Comparison of ENCODE assay signal across 7 cellular contexts in the genomic region with DNA sequence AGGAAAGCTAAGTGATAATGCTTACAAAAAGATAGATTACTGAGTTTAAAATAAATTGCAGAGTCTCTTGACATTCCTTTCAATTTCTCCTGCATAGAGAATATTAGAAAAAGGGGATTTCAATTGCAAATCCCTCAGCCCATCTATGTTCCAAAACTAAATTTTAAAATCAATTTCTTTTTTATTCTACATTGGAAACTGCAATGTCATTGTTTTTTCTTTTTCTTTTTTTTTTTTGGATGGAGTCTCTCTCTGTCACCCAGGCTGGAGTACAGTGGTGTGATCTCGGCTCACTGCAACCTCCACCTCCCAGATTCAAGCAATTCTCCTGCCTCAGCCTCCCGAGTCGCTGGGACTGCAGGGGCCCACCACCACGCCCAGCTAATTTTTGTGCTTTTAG. TPM values are rescaled to one million over a fixed set of nuclear protein-coding genes. Genes with fewer than 3 reads are reported as not detected.
A peak's percentile ranks its signal among the peaks of the same experiment; 100 is the strongest.
DNase-seq lines count a peak whose midpoint lies in the region; ATAC-seq, FAIRE-seq and TF ChIP-seq lines count a peak whose summit lies in the region.
"Not testable (repeated sequence)": the region's sequence is repeated elsewhere in the genome, so short reads cannot be mapped to it uniquely, and the experiment has no call there.

No MANE protein-coding gene starts in this region.

- H3K4me1 Mint-ChIP-seq in Calu3 (ENCODE audit: low read depth, unreplicated experiment) (peaks cover 19% of the 10 kb centered on the region), progenitor cell of endocrine pancreas (ENCODE audit: low read depth) (peaks cover 24% of the 10 kb centered on the region)
- not testable (repeated sequence) for H3K4me1 Mint-ChIP-seq in type B pancreatic cell (ENCODE audit: unreplicated experiment)

- TF ChIP-seq POLR2A in A549 (IDR thresholded peaks at IDR 0.05; ENCODE audit: low read length): not testable (repeated sequence)

- H3K36me3 Mint-ChIP-seq in Calu3 (ENCODE audit: insufficient read depth, unreplicated experiment): not testable (repeated sequence)
- peaks cover 30% of the 10 kb centered on the region for H3K36me3 Mint-ChIP-seq in progenitor cell of endocrine pancreas (ENCODE audit: insufficient read depth)
- peaks cover 23% of the 10 kb centered on the region for H3K36me3 Mint-ChIP-seq in type B pancreatic cell

- H3K4me1 ChIP-seq in A549: peaks cover 22% of the 10 kb centered on the region
- not testable (repeated sequence) for H3K4me1 ChIP-seq in PC-3 (ENCODE audit: insufficient read depth, low read length); hepatocyte (ENCODE audit: insufficient read depth)

- WGBS in A549 (ENCODE audit: missing lambda C conversion rate): 92% methylated on average over 4 of the region's 4 CpGs
- WGBS in hepatocyte (ENCODE audit: low lambda C conversion rate, missing lambda C conversion rate): 96% methylated on average over 4 of the region's 4 CpGs

- TF ChIP-seq CTCF in A549 (IDR thresholded peaks at IDR 0.05); Calu3 (IDR thresholded peaks at IDR 0.05; ENCODE audit: unreplicated experiment); PC-3 (conservative IDR thresholded peaks at IDR 0.05; ENCODE audit: low read depth, low read length); VCaP (conservative IDR thresholded peaks at IDR 0.05); hepatocyte (IDR thresholded peaks at IDR 0.05; ENCODE audit: poor library complexity); progenitor cell of endocrine pancreas (IDR thresholded peaks at IDR 0.05; ENCODE audit: unreplicated experiment); type B pancreatic cell (conservative IDR thresholded peaks at IDR 0.05): not testable (repeated sequence)

- not testable (repeated sequence) for TF ChIP-seq RAD21 in A549 (conservative IDR thresholded peaks at IDR 0.05 in 1 of 2, IDR thresholded peaks at IDR 0.05 in 1 of 2)

- not testable (repeated sequence) for TF ChIP-seq EP300 in A549 (IDR thresholded peaks at IDR 0.05)

- intact Hi-C loops in Calu3 (cut with micrococcal nuclease; ENCODE audit: unreplicated experiment); PC-3 (cut with micrococcal nuclease): not testable (repeated sequence)

- FAIRE-seq in A549 (lab: Jason Lieb, UNC): not testable (repeated sequence)

- POLR2A ChIA-PET in A549 (lab: Yijun Ruan, JAX); PC-3 (lab: Charles Lee; ENCODE audit: unreplicated experiment): not testable (repeated sequence)

- H3K27ac ChIP-seq in A549 (peak overlapping the region; percentile 73 to 77), PC-3 (ENCODE audit: low read length) (peak overlapping the region; percentile 57; the same call in 1 of the 2 replicates), VCaP (peak overlapping the region; percentile 81), hepatocyte (peak overlapping the region; percentile 92)

- H3K27me3 ChIP-seq in PC-3 (ENCODE audit: low read length); hepatocyte: not testable (repeated sequence)

- BruUV-seq in Calu3 (replicated peaks; lab: Mats Ljungman, UMichigan); PC-3 (replicated peaks; lab: Mats Ljungman, UMichigan): not testable (repeated sequence)

- not testable (repeated sequence) for H3K4me3 ChIP-seq in A549; PC-3 (ENCODE audit: low read length); hepatocyte

- H3K27me3 Mint-ChIP-seq in Calu3 (ENCODE audit: unreplicated experiment); progenitor cell of endocrine pancreas; type B pancreatic cell: not testable (repeated sequence)

- not testable (repeated sequence) for H3F3A ChIP-seq in PC-3 (ENCODE audit: low read length, unreplicated experiment)

- not testable (repeated sequence) for H3K9me3 ChIP-seq in A549; PC-3 (ENCODE audit: low read length)
- peaks cover 19% of the 10 kb centered on the region for H3K9me3 ChIP-seq in hepatocyte (ENCODE audit: low read depth)

- H3K27ac Mint-ChIP-seq in Calu3 (ENCODE audit: unreplicated experiment) (peak overlapping the region; percentile 63), progenitor cell of endocrine pancreas (peak overlapping the region; percentile 91), type B pancreatic cell (peak overlapping the region; percentile 94)

- not testable (repeated sequence) for ATAC-seq in A549, PC-3

- not testable (repeated sequence) for H3K36me3 ChIP-seq in PC-3 (ENCODE audit: low read depth, low read length); hepatocyte (replicated peaks; ENCODE audit: insufficient read depth, low read depth)

- H3K79me2 ChIP-seq in PC-3 (ENCODE audit: low read length); hepatocyte: not testable (repeated sequence)

- not testable (repeated sequence) for H3K9me3 Mint-ChIP-seq in Calu3 (ENCODE audit: low read depth, unreplicated experiment)
- peaks cover 29% of the 10 kb centered on the region for H3K9me3 Mint-ChIP-seq in progenitor cell of endocrine pancreas (ENCODE audit: low read depth)
- peaks cover 11% of the 10 kb centered on the region for H3K9me3 Mint-ChIP-seq in type B pancreatic cell

- not testable (repeated sequence) for H3K9me2 ChIP-seq in PC-3 (replicated peaks; ENCODE audit: low read length); hepatocyte (replicated peaks; ENCODE audit: insufficient read depth)

- not testable (repeated sequence) for H2AFZ ChIP-seq in PC-3 (ENCODE audit: low read length); hepatocyte

- not testable (repeated sequence) for H3K4me3 Mint-ChIP-seq in Calu3 (ENCODE audit: low read depth, unreplicated experiment); progenitor cell of endocrine pancreas (ENCODE audit: low read depth); type B pancreatic cell

- not testable (repeated sequence) for DNase-seq in A549 (ENCODE audit: low read depth in 1 of 2, low spot score in 1 of 2); Calu3; PC-3; hepatocyte (ENCODE audit: low spot score); progenitor cell of endocrine pancreas (ENCODE audit: low spot score, unreplicated experiment); type B pancreatic cell (ENCODE audit: extremely low spot score, unreplicated experiment)

- H3K4me2 ChIP-seq in A549: peak overlapping the region; percentile 56; the same call in 2 of the 3 replicates
- H3K4me2 ChIP-seq in PC-3 (ENCODE audit: low read length); hepatocyte: not testable (repeated sequence)

- H4K20me1 ChIP-seq in PC-3 (ENCODE audit: low read length); hepatocyte (ENCODE audit: insufficient read depth, poor library complexity, severe bottlenecking): not testable (repeated sequence)

- not testable (repeated sequence) for H3K9ac ChIP-seq in PC-3 (ENCODE audit: low read length)

- CTCF ChIA-PET in A549 (lab: Yijun Ruan, JAX) (interaction anchor here (0.6 to 1.6 kb wide), 5 partner anchors 7 to 74 kb away, joined by 3 to 4 read pairs (median 3); partner anchors contain the start of gene TMCC1), Calu3 (lab: Charles Lee) (interaction anchor here (1.3 to 2.2 kb wide), 4 partner anchors 13 to 419 kb away, joined by 5 to 9 read pairs (median 6); partner anchors contain the start of gene TMCC1)
- CTCF ChIA-PET in PC-3 (lab: Charles Lee): not testable (repeated sequence)

TF ChIP-seq in A549, 52 proteins besides CTCF, POLR2A, EP300 and RAD21:
- peak; percentile 55 for TF ChIP-seq MAFK (IDR thresholded peaks at IDR 0.05; ENCODE audit: partially characterized antibody)

RNA-seq across cellular contexts. Expression of gene TMCC1, which starts 15.7 kb away (rescaled TPM):
- polyA plus RNA-seq in A549 (2011; rRNA removed) (75.7 and 75.8 TPM in 2 replicates), A549 (2017; fragmentation: RNase III; extraction: RNeasy Plus Mini Kit Qiagen cat#74134 plus additional on column Dnase treatment) (28.1 to 35.3 TPM (median 30.3 TPM) in 3 replicates), hepatocyte (7.0 and 8.5 TPM in 2 replicates)
- polyA plus RNA-seq in A549 (2012; cell fraction: cytosol; rRNA removed): 7.0 and 7.6 TPM in 2 replicates
- 3.7 and 4.9 TPM in 2 replicates for polyA plus RNA-seq in A549 (2012; cell fraction: nucleus; rRNA removed)
- polyA minus RNA-seq in A549 (2011; rRNA and poly(A)+ RNA removed): 36.3 and 40.5 TPM in 2 replicates
- total RNA-seq in Calu3 (2022) (51.7 and 57.2 TPM in 2 replicates), PC-3 (2014; rRNA removed) (6.2 and 8.5 TPM in 2 replicates), hepatocyte (17.3 and 25.7 TPM in 2 replicates), progenitor cell of endocrine pancreas (52.5 and 54.0 TPM in 2 replicates), type B pancreatic cell (ENCODE audit: low replicate concordance) (46.9 and 50.8 TPM in 2 replicates)
